Comparison of ENCODE assay signal across 8 cellular contexts in the genomic region with DNA sequence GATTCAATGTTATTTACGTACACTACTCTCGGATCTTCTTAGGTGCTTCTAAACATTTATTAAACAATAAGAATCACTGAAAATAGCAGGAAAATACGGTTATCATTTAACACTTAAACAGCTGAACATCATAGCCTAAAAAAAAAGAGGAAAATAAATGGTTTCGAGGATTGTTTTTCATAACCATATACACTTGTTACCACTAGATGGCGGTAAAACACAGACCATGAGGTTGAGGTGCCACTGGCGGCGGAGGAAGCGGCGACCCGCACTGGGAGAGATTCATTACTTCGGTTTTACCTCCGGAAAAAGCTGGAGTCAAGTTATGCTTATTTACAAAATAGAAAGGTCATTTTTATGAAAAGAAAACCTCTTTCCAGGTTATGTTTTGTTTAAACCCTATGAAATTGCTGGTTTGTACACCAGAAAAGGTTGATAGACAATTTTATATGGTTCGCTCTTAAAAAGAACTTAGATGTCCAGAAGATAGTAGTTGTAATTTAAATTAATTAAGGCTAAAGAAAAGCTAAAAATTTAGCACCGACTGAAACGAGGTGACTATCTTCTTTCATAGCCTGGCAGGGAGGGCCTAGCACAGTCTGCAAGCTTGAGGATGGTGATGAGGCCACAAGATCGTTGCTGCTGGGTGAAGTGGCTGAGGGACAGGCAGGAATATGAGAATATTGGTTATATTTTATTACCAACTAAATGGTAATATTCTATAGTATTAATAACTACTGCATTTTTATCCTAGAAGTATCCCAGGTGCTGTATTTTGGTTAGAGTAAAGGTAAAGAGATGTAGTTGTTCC.
DNase-seq lines count a peak whose midpoint lies in the region; ATAC-seq and TF ChIP-seq lines count a peak whose summit lies in the region.

No MANE protein-coding gene starts in this region.

- TF ChIP-seq CTCF in adrenal gland (IDR thresholded peaks at IDR 0.05) (peak; percentile 66 to 90 (median 82)), psoas muscle (IDR thresholded peaks at IDR 0.05) (peak; percentile 86)

- intact Hi-C loops in adrenal gland (cut with DNase I): loop anchor here in 1 of 2 donors (5.0 kb wide), 1 partner anchor 179 kb away; no protein-coding TSS in a partner anchor
- intact Hi-C loops in left cardiac atrium (cut with DNase I): loop anchor here (1.0 to 10.0 kb wide), 4 partner anchors 179 to 606 kb away; no protein-coding TSS in a partner anchor
- intact Hi-C loops in psoas muscle (cut with DNase I): loop anchor here (5.0 to 10.0 kb wide), 4 partner anchors 179 to 486 kb away; no protein-coding TSS in a partner anchor
- intact Hi-C loops in aorta (cut with DNase I): loop anchor here (2.0 to 10.0 kb wide), 4 partner anchors 179 to 486 kb away; no protein-coding TSS in a partner anchor

- H3K27me3 ChIP-seq in adrenal gland: no peaks in the 10 kb centered on the region
- H3K27me3 ChIP-seq in psoas muscle (ENCODE audit: insufficient read depth in 3 of 3, low read length in 2 of 3): no peaks in the 10 kb centered on the region
- no peaks in the 10 kb centered on the region for H3K27me3 ChIP-seq in aorta (ENCODE audit: control insufficient read depth in 1 of 2, insufficient read depth in 2 of 2, low read length in 1 of 2)

- TF ChIP-seq POLR2A in adrenal gland (IDR thresholded peaks at IDR 0.05): no peak

- H3K9me3 ChIP-seq in adrenal gland (replicated peaks in 1 of 3) (no peaks in the 10 kb centered on the region), psoas muscle (no peaks in the 10 kb centered on the region), aorta (ENCODE audit: control insufficient read depth, low read length) (no peaks in the 10 kb centered on the region)

- DNase-seq in DMS53 treated with DMSO at 0.1 percent for 48 hours (lab: John Stamatoyannopoulos, UW; ENCODE audit: unreplicated experiment): peak; percentile 62
- peak; percentile 81 for DNase-seq in H4 (ENCODE audit: low spot score)
- peak; percentile 63 for DNase-seq in NAMALWA (ENCODE audit: low spot score)
- peak; percentile 10 to 62 (median 36) for DNase-seq in T-helper 1 cell
- DNase-seq in adrenal gland: peak; percentile 52 to 82 (median 64)
- peak; percentile 79 for DNase-seq in left cardiac atrium
- DNase-seq in psoas muscle: peak; percentile 67 to 81
- peak; percentile 78 to 86 for DNase-seq in aorta

- H3K36me3 ChIP-seq in adrenal gland (replicated peaks in 1 of 2) (no peaks in the 10 kb centered on the region), psoas muscle (ENCODE audit: insufficient read depth in 1 of 2, low read depth in 1 of 2) (peaks cover 0 to 2% of the 10 kb centered on the region in 2 donors), aorta (ENCODE audit: control insufficient read depth in 1 of 2, insufficient read depth in 2 of 2, low read length in 1 of 2) (peaks cover 0 to 2% of the 10 kb centered on the region in 2 donors)

- H3K4me1 ChIP-seq in adrenal gland (replicated peaks in 1 of 2) (peaks cover 0 to 8% of the 10 kb centered on the region in 2 donors), psoas muscle (peaks cover 74% of the 10 kb centered on the region), aorta (ENCODE audit: control insufficient read depth in 1 of 2, insufficient read depth in 2 of 2, low read length in 2 of 2) (no peaks in the 10 kb centered on the region)

- WGBS in adrenal gland, 4 donors: 12 to 15% (median 14%) methylated on average over 16 of the region's 16 CpGs
- WGBS in psoas muscle, 3 donors: 11 to 13% (median 12%) methylated on average over 16 of the region's 16 CpGs
- 11 to 12% methylated on average over 16 of the region's 16 CpGs for WGBS in aorta, 2 donors

- peak; percentile 80 to 82 for ATAC-seq in left cardiac atrium
- peak; percentile 56 to 70 (median 64) for ATAC-seq in psoas muscle
- ATAC-seq in aorta (ENCODE audit: low FRiP score): peak; percentile 90

- no peak overlapping the region for H3K4me3 ChIP-seq in adrenal gland
- peak overlapping the region; percentile 47 for H3K4me3 ChIP-seq in psoas muscle
- H3K4me3 ChIP-seq in aorta (ENCODE audit: low read length in 2 of 2): no peak overlapping the region

- H3K27ac ChIP-seq in adrenal gland (no peak overlapping the region), psoas muscle (peak overlapping the region; percentile 85), aorta (ENCODE audit: low read depth in 1 of 2, low read length in 2 of 2) (no peak overlapping the region)
